Comparison of ENCODE assay signal across 27 cellular contexts in genomic region chr18:28331551-28331950, GRCh38.
"Had no signal": no experiment of that assay in that cellular context is flagged by ENCODE, and none has a peak within 500 bp of the region (broad histone marks: within the 10 kb centered on the region; RNA-seq: fewer than 3 reads in every experiment).

No MANE protein-coding gene starts in this region.

- H3K79me2 ChIP-seq: hepatocyte had no signal

- H3K27ac Mint-ChIP-seq: naive thymus-derived CD4-positive, alpha-beta T cell; nephron; stimulated activated memory B cell treated with anti-CD40 and anti-IgM and Interleukin-4, amounts not matched to agents 10 μg/mL and 1 μg/mL and 100 μg/mL, for 72 hours; type B pancreatic cell had no signal

- H3K9me3 ChIP-seq: esophagus muscularis mucosa, gastroesophageal sphincter, heart left ventricle, prostate gland, sigmoid colon, testis, tibial artery had no signal

- H3K27me3 ChIP-seq: dorsolateral prefrontal cortex, esophagus muscularis mucosa, foreskin keratinocyte, gastroesophageal sphincter, heart left ventricle, hepatocyte, left lung, sigmoid colon, testis, tibial artery had no signal

- H3K4me2 ChIP-seq: hepatocyte had no signal

- H3K9me3 Mint-ChIP-seq: nephron had no signal

- H3K27me3 Mint-ChIP-seq: naive thymus-derived CD4-positive, alpha-beta T cell; stimulated activated memory B cell treated with anti-CD40 and anti-IgM and Interleukin-4, amounts not matched to agents 10 μg/mL and 1 μg/mL and 100 μg/mL, for 72 hours; type B pancreatic cell had no signal

- H3K36me3 ChIP-seq: esophagus muscularis mucosa, gastroesophageal sphincter, heart left ventricle, left lung, prostate gland, sigmoid colon, tibial artery had no signal

- H2AFZ ChIP-seq: hepatocyte had no signal

- H3K36me3 Mint-ChIP-seq: naive thymus-derived CD4-positive, alpha-beta T cell; stimulated activated memory B cell treated with anti-CD40 and anti-IgM and Interleukin-4, amounts not matched to agents 10 μg/mL and 1 μg/mL and 100 μg/mL, for 72 hours; type B pancreatic cell had no signal

- H3K27ac ChIP-seq: dorsolateral prefrontal cortex, esophagus muscularis mucosa, foreskin keratinocyte, gastroesophageal sphincter, heart left ventricle, hepatocyte, left lung, prostate gland, sigmoid colon, testis, tibial artery had no signal

- H3K4me3 ChIP-seq: esophagus muscularis mucosa, gastroesophageal sphincter, heart left ventricle, hepatocyte, left lung, prostate gland, sigmoid colon, testis, tibial artery had no signal

- DNase-seq: dorsolateral prefrontal cortex; effector CD4-positive, alpha-beta T cell; foreskin keratinocyte; heart left ventricle; kidney; left cardiac atrium; left lung; mesenchymal stem cell; midbrain; naive thymus-derived CD4-positive, alpha-beta T cell; nucleus accumbens; right cardiac atrium; sigmoid colon; stimulated activated CD4-positive, alpha-beta T cell treated with anti-CD3 and anti-CD28 coated beads, Interleukin-2, amount 100 ng/mL, for 24 hours; stimulated activated CD4-positive, alpha-beta T cell treated with anti-CD3 and anti-CD28 coated beads, Interleukin-4, amount 100 ng/mL, for 4 hours; stimulated activated naive CD8-positive, alpha-beta T cell treated with anti-CD3 and anti-CD28 coated beads, Interleukin-15, Interleukin-2, amounts not matched to agents 100 U/mL and 50 U/mL, for 24 hours; substantia nigra; testis; tibial artery had no signal

- ATAC-seq: foreskin keratinocyte; gastroesophageal sphincter; left cardiac atrium; left lung; naive thymus-derived CD4-positive, alpha-beta T cell; right cardiac atrium; stimulated activated memory B cell treated with anti-CD40 and anti-IgM and Interleukin-4, amounts not matched to agents 10 μg/mL and 1 μg/mL and 100 μg/mL, for 72 hours; stimulated activated naive CD8-positive, alpha-beta T cell treated with anti-CD3 and anti-CD28 coated beads, Interleukin-15, Interleukin-2, amounts not matched to agents 100 U/mL and 50 U/mL, for 24 hours had no signal

- H3K4me1 Mint-ChIP-seq: naive thymus-derived CD4-positive, alpha-beta T cell; nephron; stimulated activated memory B cell treated with anti-CD40 and anti-IgM and Interleukin-4, amounts not matched to agents 10 μg/mL and 1 μg/mL and 100 μg/mL, for 72 hours had no signal

- H3K4me1 ChIP-seq: esophagus muscularis mucosa, foreskin keratinocyte, gastroesophageal sphincter, heart left ventricle, left lung, prostate gland, sigmoid colon, testis, tibial artery had no signal

- FAIRE-seq: endothelial cell of umbilical vein, kidney had no signal

- H3K4me3 Mint-ChIP-seq: naive thymus-derived CD4-positive, alpha-beta T cell; nephron; stimulated activated memory B cell treated with anti-CD40 and anti-IgM and Interleukin-4, amounts not matched to agents 10 μg/mL and 1 μg/mL and 100 μg/mL, for 72 hours; type B pancreatic cell had no signal
